10 cellular contexts compared by ENCODE assay signal in the genomic region with DNA sequence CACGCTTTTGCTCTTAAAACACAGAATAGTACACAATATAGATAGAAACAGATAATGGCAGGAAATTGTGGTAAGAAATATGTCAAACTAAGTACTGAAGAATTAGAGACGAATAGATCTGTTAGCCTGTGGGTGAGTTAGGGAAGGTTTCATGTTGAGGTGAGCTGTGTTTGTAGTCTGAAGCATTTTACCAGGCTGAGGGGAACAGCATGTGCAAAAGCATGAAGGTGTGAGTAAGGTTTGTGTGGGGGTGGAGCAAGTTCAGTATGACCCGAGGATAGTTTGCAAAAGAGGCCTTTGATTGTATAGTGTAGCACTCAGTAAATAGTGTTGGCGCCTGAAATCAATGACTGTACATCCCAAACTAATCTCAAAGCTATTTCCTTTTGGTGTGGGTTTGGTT. TPM values are rescaled to one million over a fixed set of nuclear protein-coding genes. Genes with fewer than 3 reads are reported as not detected.
DNase-seq lines count a peak whose midpoint lies in the region; ATAC-seq and TF ChIP-seq lines count a peak whose summit lies in the region.
"Had no signal": no experiment of that assay in that cellular context is flagged by ENCODE, and none has a peak within 500 bp of the region (broad histone marks: within the 10 kb centered on the region; RNA-seq: fewer than 3 reads in every experiment).

No MANE protein-coding gene starts in this region.

- H3K9me3 Mint-ChIP-seq in chondrocyte (ENCODE audit: low read depth) (no peaks in the 10 kb centered on the region), progenitor cell of endocrine pancreas (ENCODE audit: low read depth) (peaks cover 6% of the 10 kb centered on the region)

- H4K8ac ChIP-seq in trophoblast cell (ENCODE audit: low read depth, low read length), result no peak overlapping the region

- H3K4me3 ChIP-seq in trophoblast cell (ENCODE audit: low read depth, low read length), result no peak overlapping the region

- no peak overlapping the region for H2BK120ac ChIP-seq in trophoblast cell (ENCODE audit: insufficient read depth, low read length, poor library complexity)

- WGBS in trophoblast cell (ENCODE audit: extremely low coverage, insufficient coverage, insufficient read length), result no CpG with 5 or more reads among the region's 4 CpGs

- ATAC-seq in HG03108 (IDR thresholded peaks at IDR 0.05; ENCODE audit: unreplicated experiment), result no peak

- H3K4me3 Mint-ChIP-seq in chondrocyte (ENCODE audit: unreplicated experiment), result no peak overlapping the region
- no peak overlapping the region for H3K4me3 Mint-ChIP-seq in progenitor cell of endocrine pancreas (ENCODE audit: low read depth)

- peak overlapping the region; percentile 2 for H3K27ac Mint-ChIP-seq in chondrocyte (ENCODE audit: unreplicated experiment)
- peak overlapping the region; percentile 22 for H3K27ac Mint-ChIP-seq in progenitor cell of endocrine pancreas

- DNase-seq in GM13977 (ENCODE audit: low spot score) (peak; percentile 40), RWPE1 (ENCODE audit: low spot score) (peak; percentile 68), chondrocyte (ENCODE audit: low spot score) (no peak), progenitor cell of endocrine pancreas (ENCODE audit: low spot score, unreplicated experiment) (no peak), DMS153 treated with DMSO at 0.1 percent for 48 hours (lab: John Stamatoyannopoulos, UW; ENCODE audit: unreplicated experiment) (no peak), T-helper 9 cell (no peak), trophoblast cell (no peak)
- DNase-seq: midbrain, NCI-H774 had no signal

- H2BK5ac ChIP-seq in trophoblast cell (ENCODE audit: low read depth, low read length, poor library complexity), result no peak overlapping the region

- no peak overlapping the region for H3K18ac ChIP-seq in trophoblast cell (ENCODE audit: low read length)

- H3K14ac ChIP-seq in trophoblast cell (ENCODE audit: low read length), result no peak overlapping the region

- no peaks in the 10 kb centered on the region for H3K9me3 ChIP-seq in trophoblast cell (ENCODE audit: insufficient read depth, low read depth, low read length)

- H3K36me3 ChIP-seq in trophoblast cell (ENCODE audit: control insufficient read depth in 1 of 2, insufficient read depth in 2 of 2, low read length in 2 of 2), result peaks cover 2 to 4% of the 10 kb centered on the region in 2 experiments

- no peaks in the 10 kb centered on the region for H3K4me1 ChIP-seq in trophoblast cell (ENCODE audit: control insufficient read depth in 1 of 2, insufficient read depth in 2 of 2, low read length in 2 of 2)

- H4K91ac ChIP-seq in trophoblast cell (ENCODE audit: low read depth, low read length), result no peak overlapping the region

- H3K36me3 Mint-ChIP-seq in chondrocyte (ENCODE audit: low read depth), result peaks cover 3% of the 10 kb centered on the region
- peaks cover 24% of the 10 kb centered on the region for H3K36me3 Mint-ChIP-seq in progenitor cell of endocrine pancreas (ENCODE audit: insufficient read depth)

- CTCF ChIA-PET in RWPE1 (lab: Yijun Ruan, JAX), result interaction anchor here (0.6 kb wide), 2 partner anchors 11 to 461 kb away, joined by 3 to 6 read pairs; no protein-coding TSS in a partner anchor

- POLR2A ChIA-PET in RWPE1 (lab: Yijun Ruan, JAX; ENCODE audit: low non-redundant PET), result no interaction called here

- TF ChIP-seq CTCF in GM13977 (IDR thresholded peaks at IDR 0.05; ENCODE audit: extremely low read depth, insufficient read depth, missing control alignments), result no peak
- no peak for TF ChIP-seq CTCF in RWPE1 (conservative IDR thresholded peaks at IDR 0.05; ENCODE audit: low read depth)
- no peak for TF ChIP-seq CTCF in chondrocyte (IDR thresholded peaks at IDR 0.05)
- TF ChIP-seq CTCF in progenitor cell of endocrine pancreas (IDR thresholded peaks at IDR 0.05; ENCODE audit: unreplicated experiment), result no peak

- H3K27me3 Mint-ChIP-seq in chondrocyte (ENCODE audit: low read depth), result no peaks in the 10 kb centered on the region
- no peaks in the 10 kb centered on the region for H3K27me3 Mint-ChIP-seq in progenitor cell of endocrine pancreas

- no peak overlapping the region for H2AFZ ChIP-seq in trophoblast cell (ENCODE audit: insufficient read depth, low read length, poor library complexity)

- H3K27me3 ChIP-seq in trophoblast cell (ENCODE audit: insufficient read depth, low read length), result no peaks in the 10 kb centered on the region

- no peak overlapping the region for H3K23ac ChIP-seq in trophoblast cell (ENCODE audit: low read length)

- H4K12ac ChIP-seq in trophoblast cell (ENCODE audit: low read depth, low read length), result no peak overlapping the region

- in situ Hi-C loops in GM13977 (cut with MboI; ENCODE audit: low pct_unique_long_range_greater_than_20kb, low sequenced_read_pairs, unreplicated experiment), result no loop called here

- H3K9ac ChIP-seq in trophoblast cell (ENCODE audit: low read length), result no peak overlapping the region

- H3K4me1 Mint-ChIP-seq in chondrocyte (ENCODE audit: low read depth) (peaks cover 8% of the 10 kb centered on the region), progenitor cell of endocrine pancreas (ENCODE audit: low read depth) (peaks cover 7% of the 10 kb centered on the region)

- H3K27ac ChIP-seq in RWPE1 (no peak overlapping the region), trophoblast cell (ENCODE audit: low read depth, low read length) (no peak overlapping the region)

- H3K79me2 ChIP-seq in trophoblast cell (ENCODE audit: control insufficient read depth, insufficient read depth, low read length, poor library complexity), result no peaks in the 10 kb centered on the region

- H3K4ac ChIP-seq in trophoblast cell (ENCODE audit: low read depth, low read length), result no peak overlapping the region

- H2BK12ac ChIP-seq in trophoblast cell (ENCODE audit: low read length), result no peak overlapping the region

- H2AK5ac ChIP-seq in trophoblast cell (ENCODE audit: low read length), result no peak overlapping the region

- no peak overlapping the region for H3K4me2 ChIP-seq in trophoblast cell (ENCODE audit: low read length)

- H3K79me1 ChIP-seq in trophoblast cell (ENCODE audit: low read length), result no peaks in the 10 kb centered on the region

RNA-seq across cellular contexts. Expression of a gene that starts 13.8 kb away (rescaled TPM):
- total RNA-seq in chondrocyte (not detected in 3 replicates), progenitor cell of endocrine pancreas (not detected in 2 replicates)
- polyA plus RNA-seq in trophoblast cell (2013), result not detected in 2 replicates

RNA-seq across cellular contexts. Expression of a gene that starts 25.2 kb away (rescaled TPM):
- total RNA-seq in chondrocyte, result 0.10 TPM in 1 of 3 replicates, not detected in the others
- total RNA-seq in progenitor cell of endocrine pancreas, result 0.07 and 0.13 TPM in 2 replicates
- polyA plus RNA-seq in trophoblast cell (2013), result 0.03 and 0.04 TPM in 2 replicates

RNA-seq across cellular contexts. Expression of a gene that starts 39.2 kb away (rescaled TPM):
- total RNA-seq in chondrocyte (77.1 to 88.6 TPM (median 82.8 TPM) in 3 replicates), progenitor cell of endocrine pancreas (143 and 158 TPM in 2 replicates)
- polyA plus RNA-seq in trophoblast cell (2013), result 75.9 and 83.4 TPM in 2 replicates

Comparison
In these comparisons a context has a peak if more than half of its experiments do, and no peak if none do; other contexts are left out.
1. DNase-seq: peak in GM13977 (single experiment) and RWPE1 (single experiment); none in chondrocyte (single experiment), progenitor cell of endocrine pancreas (single experiment), DMS153 treated with DMSO at 0.1 percent for 48 hours (single experiment), T-helper 9 cell (single experiment) and trophoblast cell (0 of 2).